In genomic region chr10:103111918-103112877, GRCh38 we compare ENCODE assay signal across 10 cellular contexts.
DNase-seq lines count a peak whose midpoint lies in the region; ATAC-seq and TF ChIP-seq lines count a peak whose summit lies in the region.
"Had no signal": no experiment of that assay in that cellular context is flagged by ENCODE, and none has a peak within 500 bp of the region (broad histone marks: within the 10 kb centered on the region; RNA-seq: fewer than 3 reads in every experiment).

No MANE protein-coding gene starts in this region.

- intact Hi-C loops in activated CD4-positive, alpha-beta T cell treated with anti-CD3 and anti-CD28 coated beads for 36 hours (cut with DNase I, micrococcal nuclease), result loop anchor here in 1 of 2 experiments (5.0 kb wide), 2 partner anchors 80 to 130 kb away; partner anchors contain the start of gene NT5C2
- intact Hi-C loops in activated T-helper 2 cell treated with anti-CD3 and anti-CD28 coated beads, Interferon-gamma antibody, Interleukin-2, Interleukin-4, amounts not matched to agents 10 μg/mL and 5 μg/mL and 100 μg/mL, durations not matched to agents 14 hours and 24 hours and 36 hours (cut with micrococcal nuclease), result no loop called here
- intact Hi-C loops in stomach (cut with DNase I; ENCODE audit: low total_unique reads), result no loop called here
- intact Hi-C loops in body of pancreas (cut with DNase I), result no loop called here

- no peak for DNase-seq in activated CD4-positive, alpha-beta T cell treated with anti-CD3 and anti-CD28 coated beads for 36 hours
- no peak for DNase-seq in activated CD4-positive, alpha-beta T cell treated with anti-CD3 and anti-CD28 coated beads for 48 hours
- DNase-seq in activated T-helper 2 cell treated with anti-CD3 and anti-CD28 coated beads, Interferon-gamma antibody, Interleukin-2, Interleukin-4, amounts not matched to agents 10 μg/mL and 5 μg/mL and 100 μg/mL, durations not matched to agents 14 hours and 24 hours and 36 hours (ENCODE audit: low spot score), result no peak
- no peak for DNase-seq in stomach
- DNase-seq in glomerular visceral epithelial cell (ENCODE audit: extremely low spot score), result no peak
- no peak for DNase-seq in GF-D8 (lab: John Stamatoyannopoulos, UW)
- DNase-seq in body of pancreas, result no peak
- DNase-seq: OCI-M1; stimulated activated CD4-positive, alpha-beta T cell treated with anti-CD3 and anti-CD28 coated beads, Interleukin-15, amount 100 ng/mL, for 24 hours had no signal

- H3K36me3 ChIP-seq in stomach (peaks cover 0 to 11% (median 5%) of the 10 kb centered on the region in 4 donors), body of pancreas (replicated peaks in 1 of 2; ENCODE audit: insufficient read depth in 1 of 2, low read depth in 2 of 2) (no peaks in the 10 kb centered on the region)

- no peak for TF ChIP-seq EP300 in stomach (IDR thresholded peaks at IDR 0.05)

- peaks cover 21 to 72% (median 39%) of the 10 kb centered on the region in 4 donors for H3K4me1 ChIP-seq in stomach
- peaks cover 27% of the 10 kb centered on the region for H3K4me1 ChIP-seq in body of pancreas

- H3K27ac Mint-ChIP-seq in activated CD4-positive, alpha-beta T cell treated with anti-CD3 and anti-CD28 coated beads for 36 hours, result peak overlapping the region; percentile 83
- peak overlapping the region; percentile 52 for H3K27ac Mint-ChIP-seq in activated T-helper 2 cell treated with anti-CD3 and anti-CD28 coated beads, Interferon-gamma antibody, Interleukin-2, Interleukin-4, amounts not matched to agents 10 μg/mL and 5 μg/mL and 100 μg/mL, durations not matched to agents 14 hours and 24 hours and 36 hours

- ATAC-seq in activated CD4-positive, alpha-beta T cell treated with anti-CD3 and anti-CD28 coated beads for 36 hours, result peak; percentile 97
- peak; percentile 74 for ATAC-seq in HG02759 (IDR thresholded peaks at IDR 0.05; ENCODE audit: unreplicated experiment)
- ATAC-seq in body of pancreas, result no peak

- H3K4me3 ChIP-seq in stomach (no peak overlapping the region), body of pancreas (no peak overlapping the region)

- H3K4me3 Mint-ChIP-seq in activated CD4-positive, alpha-beta T cell treated with anti-CD3 and anti-CD28 coated beads for 36 hours, result peak overlapping the region; percentile 12
- H3K4me3 Mint-ChIP-seq in activated T-helper 2 cell treated with anti-CD3 and anti-CD28 coated beads, Interferon-gamma antibody, Interleukin-2, Interleukin-4, amounts not matched to agents 10 μg/mL and 5 μg/mL and 100 μg/mL, durations not matched to agents 14 hours and 24 hours and 36 hours (ENCODE audit: low read depth), result no peak overlapping the region

- peak overlapping the region in 3 of 5 donors; percentile 37 to 67 (median 67) for H3K27ac ChIP-seq in stomach
- no peak overlapping the region for H3K27ac ChIP-seq in body of pancreas

- peaks cover 9% of the 10 kb centered on the region for H3K36me3 Mint-ChIP-seq in activated CD4-positive, alpha-beta T cell treated with anti-CD3 and anti-CD28 coated beads for 36 hours (ENCODE audit: low read depth)
- peaks cover 28% of the 10 kb centered on the region for H3K36me3 Mint-ChIP-seq in activated T-helper 2 cell treated with anti-CD3 and anti-CD28 coated beads, Interferon-gamma antibody, Interleukin-2, Interleukin-4, amounts not matched to agents 10 μg/mL and 5 μg/mL and 100 μg/mL, durations not matched to agents 14 hours and 24 hours and 36 hours (ENCODE audit: low read depth)

- CTCF ChIA-PET in activated CD4-positive, alpha-beta T cell treated with anti-CD3 and anti-CD28 coated beads for 36 hours (lab: Charles Lee), result interaction anchor here (0.8 to 2.7 kb wide), 6 partner anchors 11 to 222 kb away, joined by 3 to 18 read pairs (median 3); partner anchors contain the start of gene RPEL1

- H3K9me3 ChIP-seq in stomach (no peaks in the 10 kb centered on the region), body of pancreas (no peaks in the 10 kb centered on the region)

- WGBS in stomach, 5 donors, result 55 to 69% (median 62%) methylated on average over 4 of the region's 4 CpGs
- 65 to 66% methylated on average over 4 of the region's 4 CpGs for WGBS in body of pancreas, 2 donors

- no peaks in the 10 kb centered on the region for H3K27me3 Mint-ChIP-seq in activated CD4-positive, alpha-beta T cell treated with anti-CD3 and anti-CD28 coated beads for 36 hours
- H3K27me3 Mint-ChIP-seq in activated T-helper 2 cell treated with anti-CD3 and anti-CD28 coated beads, Interferon-gamma antibody, Interleukin-2, Interleukin-4, amounts not matched to agents 10 μg/mL and 5 μg/mL and 100 μg/mL, durations not matched to agents 14 hours and 24 hours and 36 hours (ENCODE audit: low read depth), result no peaks in the 10 kb centered on the region

- POLR2A ChIA-PET in activated CD4-positive, alpha-beta T cell treated with anti-CD3 and anti-CD28 coated beads for 36 hours (lab: Charles Lee), result interaction anchor here (0.6 to 1.2 kb wide), 4 partner anchors 31 to 436 kb away, joined by 3 to 12 read pairs (median 4); no protein-coding TSS in a partner anchor

- H3K27me3 ChIP-seq in stomach, result no peaks in the 10 kb centered on the region
- no peaks in the 10 kb centered on the region for H3K27me3 ChIP-seq in body of pancreas

- peaks cover 20% of the 10 kb centered on the region for H3K4me1 Mint-ChIP-seq in activated CD4-positive, alpha-beta T cell treated with anti-CD3 and anti-CD28 coated beads for 36 hours
- peaks cover 14% of the 10 kb centered on the region for H3K4me1 Mint-ChIP-seq in activated T-helper 2 cell treated with anti-CD3 and anti-CD28 coated beads, Interferon-gamma antibody, Interleukin-2, Interleukin-4, amounts not matched to agents 10 μg/mL and 5 μg/mL and 100 μg/mL, durations not matched to agents 14 hours and 24 hours and 36 hours (ENCODE audit: low read depth)

- no peak for TF ChIP-seq POLR2A in stomach (IDR thresholded peaks at IDR 0.05)
- no peak for TF ChIP-seq POLR2A in body of pancreas (IDR thresholded peaks at IDR 0.05)

- TF ChIP-seq CTCF in stomach (IDR thresholded peaks at IDR 0.05) (no peak), body of pancreas (IDR thresholded peaks at IDR 0.05) (no peak)

- no peaks in the 10 kb centered on the region for H3K9me3 Mint-ChIP-seq in activated CD4-positive, alpha-beta T cell treated with anti-CD3 and anti-CD28 coated beads for 36 hours (ENCODE audit: low read depth)
- no peaks in the 10 kb centered on the region for H3K9me3 Mint-ChIP-seq in activated T-helper 2 cell treated with anti-CD3 and anti-CD28 coated beads, Interferon-gamma antibody, Interleukin-2, Interleukin-4, amounts not matched to agents 10 μg/mL and 5 μg/mL and 100 μg/mL, durations not matched to agents 14 hours and 24 hours and 36 hours

Comparison
In these comparisons a context has a peak if more than half of its experiments do, and no peak if none do; other contexts are left out.
1. H3K27ac ChIP-seq: peak in stomach (3 of 5); none in body of pancreas (0 of 4).